9 cellular contexts compared by ENCODE assay signal in genomic region chr14:77139540-77140342, GRCh38. TPM values are rescaled to one million over a fixed set of nuclear protein-coding genes. Genes with fewer than 3 reads are reported as not detected.
A peak's percentile ranks its signal among the peaks of the same experiment; 100 is the strongest.
DNase-seq lines count a peak whose midpoint lies in the region; ATAC-seq and TF ChIP-seq lines count a peak whose summit lies in the region.
"Had no signal": no experiment of that assay in that cellular context is flagged by ENCODE, and none has a peak within 500 bp of the region (broad histone marks: within the 10 kb centered on the region; RNA-seq: fewer than 3 reads in every experiment).

No MANE protein-coding gene starts in this region.

- no peak overlapping the region for H3K4me3 Mint-ChIP-seq in activated CD4-positive, alpha-beta T cell treated with anti-CD3 and anti-CD28 coated beads for 36 hours
- peak overlapping the region; percentile 89 for H3K4me3 Mint-ChIP-seq in endothelial cell (ENCODE audit: unreplicated experiment)

- peak; percentile 34 to 45 for DNase-seq in NCI-H2081 (lab: John Stamatoyannopoulos, UW)
- DNase-seq in NCI-H2081 treated with DMSO at 0.1 percent for 48 hours (lab: John Stamatoyannopoulos, UW) = no peak
- peak; percentile 53 for DNase-seq in NCI-H1105 (lab: John Stamatoyannopoulos, UW)
- peak; percentile 79 for DNase-seq in activated CD4-positive, alpha-beta T cell treated with anti-CD3 and anti-CD28 coated beads for 36 hours
- peak; percentile 84 for DNase-seq in endothelial cell (ENCODE audit: low spot score)
- DNase-seq in nucleus accumbens (lab: John Stamatoyannopoulos, UW) = peak in 32 of 56 donors; percentile 8 to 72 (median 32)
- no peak for DNase-seq in effector CD8-positive, alpha-beta T cell (lab: John Stamatoyannopoulos, UW)

- H3K36me3 Mint-ChIP-seq in activated CD4-positive, alpha-beta T cell treated with anti-CD3 and anti-CD28 coated beads for 36 hours (ENCODE audit: low read depth) = no peaks in the 10 kb centered on the region
- H3K36me3 Mint-ChIP-seq in endothelial cell (ENCODE audit: low read depth, unreplicated experiment) = no peaks in the 10 kb centered on the region

- H3K4me1 Mint-ChIP-seq in activated CD4-positive, alpha-beta T cell treated with anti-CD3 and anti-CD28 coated beads for 36 hours = peaks cover 15% of the 10 kb centered on the region
- peaks cover 23% of the 10 kb centered on the region for H3K4me1 Mint-ChIP-seq in endothelial cell (ENCODE audit: unreplicated experiment)

- H3K27me3 Mint-ChIP-seq in activated CD4-positive, alpha-beta T cell treated with anti-CD3 and anti-CD28 coated beads for 36 hours = peaks cover 64% of the 10 kb centered on the region
- peaks cover 9% of the 10 kb centered on the region for H3K27me3 Mint-ChIP-seq in endothelial cell (ENCODE audit: unreplicated experiment)

- POLR2A ChIA-PET in activated CD4-positive, alpha-beta T cell treated with anti-CD3 and anti-CD28 coated beads for 36 hours (lab: Charles Lee) = no interaction called here

- CTCF ChIA-PET in activated CD4-positive, alpha-beta T cell treated with anti-CD3 and anti-CD28 coated beads for 36 hours (lab: Charles Lee) = interaction anchor here (0.6 to 1.5 kb wide), 6 partner anchors 9 to 73 kb away, joined by 3 to 6 read pairs (median 3); no protein-coding TSS in a partner anchor

- peak; percentile 77 for TF ChIP-seq CTCF in endothelial cell (IDR thresholded peaks at IDR 0.05; ENCODE audit: unreplicated experiment)

- H3K9me3 Mint-ChIP-seq in activated CD4-positive, alpha-beta T cell treated with anti-CD3 and anti-CD28 coated beads for 36 hours (ENCODE audit: low read depth) = no peaks in the 10 kb centered on the region
- H3K9me3 Mint-ChIP-seq in endothelial cell (ENCODE audit: unreplicated experiment) = no peaks in the 10 kb centered on the region

- H3K27ac Mint-ChIP-seq in activated CD4-positive, alpha-beta T cell treated with anti-CD3 and anti-CD28 coated beads for 36 hours = no peak overlapping the region
- H3K27ac Mint-ChIP-seq in endothelial cell (ENCODE audit: unreplicated experiment) = no peak overlapping the region

- intact Hi-C loops in activated CD4-positive, alpha-beta T cell treated with anti-CD3 and anti-CD28 coated beads for 36 hours (cut with DNase I, micrococcal nuclease) = loop anchor here in 1 of 2 experiments (1.0 to 2.0 kb wide), 2 partner anchors 74 to 177 kb away; no protein-coding TSS in a partner anchor

- peak; percentile 92 for ATAC-seq in activated CD4-positive, alpha-beta T cell treated with anti-CD3 and anti-CD28 coated beads for 36 hours
- ATAC-seq in HG03378 (IDR thresholded peaks at IDR 0.05; ENCODE audit: unreplicated experiment) = no peak

RNA-seq across cellular contexts. Expression of gene ZDHHC22, which starts 1.9 kb away (rescaled TPM):
- not detected for total RNA-seq in activated CD4-positive, alpha-beta T cell treated with anti-CD3 and anti-CD28 coated beads for 36 hours
- 12.0 TPM for total RNA-seq in endothelial cell (ENCODE audit: unreplicated experiment)
- total RNA-seq: breast epithelium had no signal

RNA-seq across cellular contexts. Expression of gene CIPC, which starts 41.7 kb away (rescaled TPM):
- 1 to 10 TPM; 8.6 to 10.0 TPM for total RNA-seq in activated CD4-positive, alpha-beta T cell treated with anti-CD3 and anti-CD28 coated beads for 36 hours
- 42.4 TPM for total RNA-seq in endothelial cell (ENCODE audit: unreplicated experiment)

RNA-seq across cellular contexts. Expression of gene TMEM63C, which starts 41.9 kb away (rescaled TPM):
- 1 to 10 TPM; 1.1 to 1.4 TPM for total RNA-seq in activated CD4-positive, alpha-beta T cell treated with anti-CD3 and anti-CD28 coated beads for 36 hours
- total RNA-seq in endothelial cell (ENCODE audit: unreplicated experiment) = 6.6 TPM

Comparison
In these comparisons a context has a peak if more than half of its experiments do, and no peak if none do; other contexts are left out.
1. DNase-seq: peak in NCI-H2081 (2 of 2), NCI-H1105 (single experiment), activated CD4-positive, alpha-beta T cell treated with anti-CD3 and anti-CD28 coated beads for 36 hours (single experiment), endothelial cell (single experiment) and nucleus accumbens (32 of 56); none in NCI-H2081 treated with DMSO at 0.1 percent for 48 hours (single experiment) and effector CD8-positive, alpha-beta T cell (single experiment).
2. RNA of gene ZDHHC22, which starts 1.9 kb away (total RNA-seq): 12.0 TPM in endothelial cell (single experiment); not detected in activated CD4-positive, alpha-beta T cell treated with anti-CD3 and anti-CD28 coated beads for 36 hours; every median in the first group is over 10 times any median in the second.